In the genomic region with DNA sequence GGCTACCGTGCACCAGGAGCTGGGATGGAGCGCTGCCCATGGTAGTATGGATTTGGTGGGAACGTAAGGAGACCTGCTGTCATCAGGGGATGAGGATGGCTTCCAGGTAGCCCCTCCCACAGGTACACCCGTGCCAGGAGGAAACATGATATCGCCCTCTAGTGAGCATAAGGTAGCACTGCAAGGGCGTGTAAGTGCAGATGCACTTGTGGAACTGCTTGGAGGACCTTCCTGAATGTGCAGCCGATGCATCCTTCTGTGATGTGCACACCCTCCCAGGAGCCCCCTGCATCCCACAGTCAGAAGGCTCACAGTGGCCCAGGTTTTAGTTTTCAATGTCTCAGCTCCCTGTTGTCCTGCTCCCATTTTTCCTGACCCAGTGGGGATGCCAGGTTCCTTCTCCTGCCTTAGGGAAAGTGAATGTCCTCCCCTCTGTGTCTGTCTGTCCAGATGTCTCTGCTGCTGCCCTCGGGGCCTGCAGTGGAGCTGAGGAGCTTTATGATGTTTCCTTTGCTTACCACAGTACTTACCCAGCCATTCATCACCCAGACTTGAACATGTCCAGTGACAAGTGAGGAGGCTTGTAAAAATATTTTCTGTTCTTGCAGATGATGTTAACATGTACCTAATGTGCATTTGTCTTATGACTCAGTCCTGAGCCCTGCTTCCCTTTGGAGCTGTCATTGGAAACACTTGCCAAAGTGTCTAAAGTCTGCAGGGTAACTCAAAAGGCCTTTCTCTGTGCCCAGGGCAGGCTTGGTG, we compare ENCODE assay signal across 8 cellular contexts. TPM values are rescaled to one million over a fixed set of nuclear protein-coding genes. Genes with fewer than 3 reads are reported as not detected.
DNase-seq lines count a peak whose midpoint lies in the region; ATAC-seq and TF ChIP-seq lines count a peak whose summit lies in the region.

No MANE protein-coding gene starts in this region.

- H3K27ac Mint-ChIP-seq in CD4-positive, CD25-positive, alpha-beta regulatory T cell: no peak overlapping the region

- no peaks in the 10 kb centered on the region for H3K27me3 ChIP-seq in CD4-positive, CD25-positive, alpha-beta regulatory T cell (ENCODE audit: control insufficient read depth, insufficient read depth, low read length)
- H3K27me3 ChIP-seq in parathyroid adenoma (ENCODE audit: control insufficient read depth, insufficient read depth, low read length): no peaks in the 10 kb centered on the region

- TF ChIP-seq CTCF in fibroblast of villous mesenchyme (IDR thresholded peaks at IDR 0.05; ENCODE audit: insufficient read depth, low read depth, low read length) (peak; percentile 95), parathyroid adenoma (IDR thresholded peaks at IDR 0.05) (peak; percentile 65)

- no peaks in the 10 kb centered on the region for H3K9me3 ChIP-seq in CD4-positive, CD25-positive, alpha-beta regulatory T cell (ENCODE audit: control insufficient read depth in 2 of 2, low read length in 2 of 2)
- no peaks in the 10 kb centered on the region for H3K9me3 ChIP-seq in parathyroid adenoma (ENCODE audit: control insufficient read depth, low read length)

- no peaks in the 10 kb centered on the region for H3K9me3 Mint-ChIP-seq in CD4-positive, CD25-positive, alpha-beta regulatory T cell

- no peak overlapping the region for H3K4me3 ChIP-seq in CD4-positive, CD25-positive, alpha-beta regulatory T cell (ENCODE audit: low read depth, low read length)
- H3K4me3 ChIP-seq in fibroblast of villous mesenchyme (ENCODE audit: low read depth, low read length): no peak overlapping the region
- H3K4me3 ChIP-seq in parathyroid adenoma (ENCODE audit: low read depth, low read length): no peak overlapping the region

- H3K9ac ChIP-seq in parathyroid adenoma: no peak overlapping the region

- no peak overlapping the region for H3K4me2 ChIP-seq in parathyroid adenoma (ENCODE audit: low read length)

- ATAC-seq in CD4-positive, CD25-positive, alpha-beta regulatory T cell (ENCODE audit: low read depth in 2 of 2): peak in 1 of 2 donors; percentile 59
- ATAC-seq in GM19023 (IDR thresholded peaks at IDR 0.05; ENCODE audit: unreplicated experiment) (peak; percentile 85), HG03175 (IDR thresholded peaks at IDR 0.05; ENCODE audit: unreplicated experiment) (peak; percentile 79), HG03039 (IDR thresholded peaks at IDR 0.05; ENCODE audit: unreplicated experiment) (no peak)

- no peak overlapping the region for H3K27ac ChIP-seq in CD4-positive, CD25-positive, alpha-beta regulatory T cell (ENCODE audit: insufficient read depth, low read length, poor library complexity, severe bottlenecking)
- H3K27ac ChIP-seq in parathyroid adenoma: no peak overlapping the region

- H3K36me3 Mint-ChIP-seq in CD4-positive, CD25-positive, alpha-beta regulatory T cell: no peaks in the 10 kb centered on the region

- H3K4me1 Mint-ChIP-seq in CD4-positive, CD25-positive, alpha-beta regulatory T cell: no peaks in the 10 kb centered on the region

- no peak overlapping the region for H3K4me3 Mint-ChIP-seq in CD4-positive, CD25-positive, alpha-beta regulatory T cell

- no peaks in the 10 kb centered on the region for H3K79me2 ChIP-seq in parathyroid adenoma

- H2AFZ ChIP-seq in parathyroid adenoma: no peak overlapping the region

- no peaks in the 10 kb centered on the region for H3K4me1 ChIP-seq in CD4-positive, CD25-positive, alpha-beta regulatory T cell (ENCODE audit: control insufficient read depth, insufficient read depth, low read length, poor library complexity, severe bottlenecking)
- H3K4me1 ChIP-seq in parathyroid adenoma: no peaks in the 10 kb centered on the region

- no peaks in the 10 kb centered on the region for H3K36me3 ChIP-seq in CD4-positive, CD25-positive, alpha-beta regulatory T cell (ENCODE audit: control insufficient read depth, insufficient read depth, low read length)
- H3K36me3 ChIP-seq in parathyroid adenoma (ENCODE audit: control insufficient read depth, insufficient read depth, low read length): no peaks in the 10 kb centered on the region

- peak in 2 of 3 donors; percentile 14 to 57 for DNase-seq in CD4-positive, CD25-positive, alpha-beta regulatory T cell
- peak; percentile 66 for DNase-seq in NCI-H2227 treated with DMSO at 0.1 percent for 48 hours (lab: John Stamatoyannopoulos, UW)
- peak; percentile 36 for DNase-seq in activated CD8-positive, alpha-beta memory T cell treated with anti-CD3 and anti-CD28 coated beads, Interleukin-2, amount 50 U/mL, for 4 hours
- DNase-seq in fibroblast of villous mesenchyme (ENCODE audit: low read depth): peak; percentile 87

- H3K27me3 Mint-ChIP-seq in CD4-positive, CD25-positive, alpha-beta regulatory T cell: no peaks in the 10 kb centered on the region

RNA-seq across cellular contexts. Expression of gene DBX1, which starts 49.2 kb away (rescaled TPM):
- total RNA-seq in CD4-positive, CD25-positive, alpha-beta regulatory T cell: not detected
- not detected for polyA plus RNA-seq in CD4-positive, CD25-positive, alpha-beta regulatory T cell
- not detected in 2 replicates for total RNA-seq in fibroblast of villous mesenchyme

Comparison
In these comparisons a context has a peak if more than half of its experiments do, and no peak if none do; other contexts are left out.
1. DNase-seq: peak in every context shown above with its lines; median percentile 87 in fibroblast of villous mesenchyme; 66 in NCI-H2227 treated with DMSO at 0.1 percent for 48 hours; 36 in activated CD8-positive, alpha-beta memory T cell treated with anti-CD3 and anti-CD28 coated beads, Interleukin-2, amount 50 U/mL, for 4 hours; 36 in CD4-positive, CD25-positive, alpha-beta regulatory T cell.